ENCODE assay signal across 8 cellular contexts in the genomic region with DNA sequence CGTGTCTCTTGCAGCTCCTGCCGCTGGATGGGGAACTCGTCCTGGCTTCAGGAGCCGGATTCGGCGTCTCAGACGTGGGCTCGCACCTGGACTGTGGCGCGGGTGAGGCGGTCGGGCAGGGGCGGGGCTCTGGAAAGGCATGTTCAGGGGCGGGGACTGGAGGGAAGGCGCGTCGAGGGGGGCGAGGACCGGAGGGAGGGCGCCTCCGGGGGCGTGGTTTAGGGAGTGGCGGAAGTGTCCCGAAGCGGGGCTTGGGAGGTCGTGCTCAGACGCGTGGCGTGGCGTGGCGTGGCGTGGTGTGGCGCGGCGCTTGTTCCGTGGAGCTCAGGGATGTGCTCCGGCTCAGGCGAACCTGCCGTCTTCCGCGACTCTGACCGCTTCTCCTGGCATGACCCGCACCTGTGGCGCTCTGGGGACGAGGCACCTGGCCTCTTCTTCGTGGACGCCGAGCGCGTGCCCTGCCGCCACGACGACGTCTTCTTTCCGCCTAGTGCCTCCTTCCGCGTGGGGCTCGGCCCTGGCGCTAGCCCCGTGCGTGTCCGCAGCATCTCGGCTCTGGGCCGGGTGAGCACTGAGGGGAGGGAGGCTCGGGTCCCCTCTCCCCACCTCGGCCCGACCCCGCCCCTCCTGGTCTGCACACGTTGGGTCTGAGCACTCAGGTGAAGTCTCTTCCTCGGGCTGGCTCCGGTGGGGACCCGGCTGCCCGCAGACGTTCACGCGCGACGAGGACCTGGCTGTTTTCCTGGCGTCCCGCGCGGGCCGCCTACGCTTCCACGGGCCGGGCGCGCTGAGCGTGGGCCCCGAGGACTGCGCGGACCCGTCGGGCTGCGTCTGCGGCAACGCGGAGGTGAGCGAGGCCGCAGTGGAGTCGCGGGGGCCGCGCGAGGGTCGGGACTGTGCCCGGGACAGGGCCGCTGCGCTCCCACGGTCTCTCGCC. TPM values are rescaled to one million over a fixed set of nuclear protein-coding genes. Genes with fewer than 3 reads are reported as not detected.
DNase-seq lines count a peak whose midpoint lies in the region; ATAC-seq and TF ChIP-seq lines count a peak whose summit lies in the region.

No MANE protein-coding gene starts in this region.

- no peaks in the 10 kb centered on the region for H3K36me3 Mint-ChIP-seq in activated naive CD4-positive, alpha-beta T cell treated with anti-CD3 and anti-CD28 coated beads, Interleukin-2, amount 50 U/mL, for 72 hours

- H3K9me3 ChIP-seq in PC-9 (ENCODE audit: insufficient read depth, low read depth) (no peaks in the 10 kb centered on the region), iPS-20b (ENCODE audit: insufficient read depth, low read depth, low read length) (no peaks in the 10 kb centered on the region)

- peaks cover 46% of the 10 kb centered on the region for H3F3A ChIP-seq in PC-9 (ENCODE audit: insufficient read depth, low read depth)

- DNase-seq in PC-9, result peak; percentile 83 to 97
- peak in 1 of 2 donors; percentile 58 for DNase-seq in activated naive CD4-positive, alpha-beta T cell treated with anti-CD3 and anti-CD28 coated beads, Interleukin-2, amount 50 U/mL, for 72 hours (ENCODE audit: low spot score in 2 of 2)
- peak; percentile 42 to 64 for DNase-seq in stimulated activated CD4-positive, alpha-beta T cell treated with anti-CD3 and anti-CD28 coated beads, Interleukin-1b, Interleukin-23, amount 100 ng/mL, for 1 hour (ENCODE audit: low read depth in 2 of 2)
- DNase-seq in hepatic stellate cell (ENCODE audit: low spot score), result no peak

- peak overlapping the region; percentile 51 for H3K4me3 ChIP-seq in GM12875 (ENCODE audit: low read depth, low read length)
- H3K4me3 ChIP-seq in PC-9, result peak overlapping the region; percentile 87
- H3K4me3 ChIP-seq in iPS-20b (ENCODE audit: low read length), result peak overlapping the region; percentile 81

- H3K4me2 ChIP-seq in PC-9, result peak overlapping the region; percentile 99

- peak overlapping the region; percentile 21; the same call in 1 of the 2 replicates for H3K9ac ChIP-seq in iPS-20b (ENCODE audit: low read depth, low read length)

- POLR2A ChIA-PET in PC-9 (lab: Charles Lee; ENCODE audit: unreplicated experiment), result interaction anchor here (0.5 to 0.6 kb wide), 2 partner anchors 566 to 900 kb away, joined by 3 to 6 read pairs; partner anchors contain the start of genes CINP and TECPR2

- peak; percentile 53 for ATAC-seq in HG03175 (IDR thresholded peaks at IDR 0.05; ENCODE audit: unreplicated experiment)
- ATAC-seq in activated naive CD4-positive, alpha-beta T cell treated with anti-CD3 and anti-CD28 coated beads, Interleukin-2, amount 50 U/mL, for 72 hours, result peak; percentile 35 to 64
- ATAC-seq in GM21447 (IDR thresholded peaks at IDR 0.05; ENCODE audit: unreplicated experiment), result no peak

- H3K9me2 ChIP-seq in PC-9 (ENCODE audit: insufficient read depth), result no peaks in the 10 kb centered on the region

- no peaks in the 10 kb centered on the region for H3K79me2 ChIP-seq in PC-9 (ENCODE audit: low read depth)

- H3K27ac ChIP-seq in PC-9 (peak overlapping the region; percentile 74), iPS-20b (ENCODE audit: low read length) (no peak overlapping the region)

- H3K36me3 ChIP-seq in PC-9 (ENCODE audit: low read depth) (no peaks in the 10 kb centered on the region), iPS-20b (ENCODE audit: insufficient read depth, low read depth, low read length) (peaks cover 8% of the 10 kb centered on the region; the same call in 1 of the 2 replicates)

- no peaks in the 10 kb centered on the region for H3K9me3 Mint-ChIP-seq in activated naive CD4-positive, alpha-beta T cell treated with anti-CD3 and anti-CD28 coated beads, Interleukin-2, amount 50 U/mL, for 72 hours

- no peaks in the 10 kb centered on the region for H3K27me3 ChIP-seq in PC-9 (ENCODE audit: insufficient read depth, low read depth)
- peaks cover 84% of the 10 kb centered on the region for H3K27me3 ChIP-seq in iPS-20b (ENCODE audit: insufficient read depth, low read length)

- no peaks in the 10 kb centered on the region for H4K20me1 ChIP-seq in PC-9 (ENCODE audit: insufficient read depth)

- TSS peak; percentile 35 for BruUV-seq in PC-9 (replicated peaks; lab: Mats Ljungman, UMichigan)

- intact Hi-C loops in PC-9 (cut with micrococcal nuclease; ENCODE audit: unreplicated experiment), result loop anchor here (2.0 to 5.0 kb wide), 4 partner anchors 144 to 1261 kb away; partner anchors contain the start of gene RCOR1

- H2AFZ ChIP-seq in PC-9, result peak overlapping the region; percentile 96

- TF ChIP-seq CTCF in GM12875 (IDR thresholded peaks at IDR 0.05; ENCODE audit: borderline replicate concordance, insufficient read depth, low read depth, low read length) (no peak), PC-9 (conservative IDR thresholded peaks at IDR 0.05) (no peak)

- CTCF ChIA-PET in PC-9 (lab: Charles Lee), result interaction anchor here (0.5 to 0.7 kb wide), 2 partner anchors 209 to 1168 kb away, joined by 3 to 4 read pairs; no protein-coding TSS in a partner anchor

- H3K4me1 ChIP-seq in PC-9 (replicated peaks; ENCODE audit: insufficient read depth), result peaks cover 20% of the 10 kb centered on the region
- peaks cover 3% of the 10 kb centered on the region; the same call in 1 of the 2 replicates for H3K4me1 ChIP-seq in iPS-20b (ENCODE audit: insufficient read depth, low read length)

- H3K27ac Mint-ChIP-seq in activated naive CD4-positive, alpha-beta T cell treated with anti-CD3 and anti-CD28 coated beads, Interleukin-2, amount 50 U/mL, for 72 hours, result no peak overlapping the region

RNA-seq across cellular contexts. Expression of gene AMN, which starts 6.2 kb away (rescaled TPM):
- total RNA-seq in PC-9 (2021), result 21.8 and 36.5 TPM in 2 replicates
- total RNA-seq in activated naive CD4-positive, alpha-beta T cell treated with anti-CD3 and anti-CD28 coated beads, Interleukin-2, amount 50 U/mL, for 72 hours, result under 1 TPM; 0.30 to 0.49 TPM

Comparison
In these comparisons a context has a peak if more than half of its experiments do, and no peak if none do; other contexts are left out.
1. RNA of gene AMN, which starts 6.2 kb away (total RNA-seq): 21.8 to 36.5 TPM in PC-9; 0.30 to 0.49 TPM in activated naive CD4-positive, alpha-beta T cell treated with anti-CD3 and anti-CD28 coated beads, Interleukin-2, amount 50 U/mL, for 72 hours; every median in the first group is over 10 times any median in the second.
2. Peak in every context shown above with its lines, with median percentiles within 50 percentile points of each other: H3K4me3 ChIP-seq.